Comparison of ENCODE assay signal across 8 cellular contexts in the genomic region with DNA sequence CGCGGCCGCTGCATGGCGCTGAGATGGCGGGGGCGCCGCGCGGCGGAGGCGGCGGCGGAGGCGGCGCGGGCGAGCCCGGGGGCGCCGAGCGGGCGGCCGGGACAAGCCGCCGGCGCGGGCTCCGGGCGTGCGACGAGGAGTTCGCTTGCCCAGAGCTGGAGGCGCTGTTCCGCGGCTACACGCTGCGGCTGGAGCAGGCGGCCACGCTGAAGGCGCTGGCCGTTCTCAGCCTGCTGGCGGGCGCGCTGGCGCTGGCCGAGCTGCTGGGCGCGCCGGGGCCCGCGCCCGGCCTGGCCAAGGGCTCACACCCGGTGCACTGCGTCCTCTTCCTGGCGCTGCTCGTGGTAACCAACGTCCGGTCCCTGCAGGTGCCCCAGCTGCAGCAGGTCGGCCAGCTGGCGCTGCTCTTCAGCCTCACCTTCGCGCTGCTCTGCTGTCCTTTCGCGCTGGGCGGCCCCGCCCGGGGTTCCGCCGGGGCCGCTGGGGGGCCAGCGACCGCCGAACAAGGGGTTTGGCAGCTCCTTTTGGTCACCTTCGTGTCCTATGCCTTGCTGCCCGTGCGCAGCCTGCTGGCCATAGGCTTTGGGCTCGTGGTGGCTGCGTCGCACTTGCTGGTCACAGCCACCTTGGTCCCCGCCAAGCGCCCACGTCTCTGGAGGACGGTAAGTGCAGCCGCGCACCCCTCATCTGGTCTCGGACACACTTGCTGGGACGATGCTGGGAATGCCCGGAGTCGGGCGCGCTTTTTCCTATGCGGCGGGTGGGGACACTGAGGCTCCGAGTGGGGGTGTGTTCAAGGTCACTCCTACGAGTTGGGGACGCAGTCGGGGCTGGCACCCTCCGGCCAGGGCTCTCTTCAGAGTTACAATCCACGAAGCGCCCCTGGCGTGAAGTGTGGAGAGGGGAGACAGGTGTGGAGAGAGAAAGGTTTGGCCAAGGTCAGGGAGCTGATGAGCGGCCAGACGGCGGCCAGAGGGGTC. TPM values are rescaled to one million over a fixed set of nuclear protein-coding genes. Genes with fewer than 3 reads are reported as not detected.
DNase-seq lines count a peak whose midpoint lies in the region; ATAC-seq, FAIRE-seq and TF ChIP-seq lines count a peak whose summit lies in the region.

No MANE protein-coding gene starts in this region.

- no peaks in the 10 kb centered on the region for H3K36me3 Mint-ChIP-seq in chondrocyte (ENCODE audit: low read depth)

- no peaks in the 10 kb centered on the region for H3K9me3 ChIP-seq in uterus

- H3K27me3 ChIP-seq in uterus: peaks cover 0 to 10% of the 10 kb centered on the region in 2 donors

- TF ChIP-seq POLR2A in GM12892 (IDR thresholded peaks at IDR 0.05; ENCODE audit: low read depth, low read length): 0 out of 2 replicates have a peak, but pooled peaks have one; percentile 7
- TF ChIP-seq POLR2A in uterus (IDR thresholded peaks at IDR 0.05): no peak

- no peak overlapping the region for H3K27ac ChIP-seq in uterus

- TF ChIP-seq CTCF in chondrocyte (IDR thresholded peaks at IDR 0.05) (peak; percentile 59), uterus (IDR thresholded peaks at IDR 0.05) (peak in 1 of 4 experiments; percentile 39)

- H3K36me3 ChIP-seq in uterus: no peaks in the 10 kb centered on the region

- peak; percentile 73 for DNase-seq in AG08395 (ENCODE audit: low spot score)
- DNase-seq in GM12892 (ENCODE audit: insufficient read length): peak; percentile 68
- DNase-seq in NCI-H1105 treated with DMSO at 0.1 percent for 48 hours (lab: John Stamatoyannopoulos, UW): peak; percentile 39
- DNase-seq in chondrocyte (ENCODE audit: low spot score): no peak
- DNase-seq in left kidney (ENCODE audit: low read depth, low spot score): peak; percentile 86
- no peak for DNase-seq in uterus
- no peak for DNase-seq in 8988T

- peak overlapping the region; percentile 7 to 24 for H3K4me3 ChIP-seq in uterus

- intact Hi-C loops in uterus (cut with DNase I; ENCODE audit: low total_unique reads): no loop called here

- H3K9me3 Mint-ChIP-seq in chondrocyte (ENCODE audit: low read depth): no peaks in the 10 kb centered on the region

- peaks cover 55% of the 10 kb centered on the region for H3K27me3 Mint-ChIP-seq in chondrocyte (ENCODE audit: low read depth)

- ATAC-seq in GM21390 (IDR thresholded peaks at IDR 0.05; ENCODE audit: unreplicated experiment): no peak

- peaks cover 10% of the 10 kb centered on the region for H3K4me1 Mint-ChIP-seq in chondrocyte (ENCODE audit: low read depth)

- H3K4me1 ChIP-seq in uterus: peaks cover 0 to 9% of the 10 kb centered on the region in 2 donors

- H3K27ac Mint-ChIP-seq in chondrocyte (ENCODE audit: unreplicated experiment): no peak overlapping the region

- H3K4me3 Mint-ChIP-seq in chondrocyte (ENCODE audit: unreplicated experiment): peak overlapping the region; percentile 47

- peak; percentile 87 for FAIRE-seq in GM12892 (lab: Jason Lieb, UNC)

RNA-seq across cellular contexts. Expression of a gene that starts 0.6 kb away (rescaled TPM):
- 31.1 TPM for polyA plus RNA-seq in GM12892 (2012; ENCODE audit: missing spikeins)
- total RNA-seq in chondrocyte (0.36 to 0.77 TPM (median 0.50 TPM) in 3 replicates), uterus (1 to 10 TPM in 2 of 4 donors, under 1 TPM in 1, not detected in 1; under 0.01 to 4.3 (median 4.1) TPM)

Comparison
In these comparisons a context has a peak if more than half of its experiments do, and no peak if none do; other contexts are left out.
1. DNase-seq: peak in AG08395 (single experiment), GM12892 (single experiment), NCI-H1105 treated with DMSO at 0.1 percent for 48 hours (single experiment) and left kidney (single experiment); none in chondrocyte (single experiment), uterus (0 of 2) and 8988T (single experiment).